19 cellular contexts compared by ENCODE assay signal in genomic region chr16:54489225-54489781, GRCh38.
DNase-seq lines count a peak whose midpoint lies in the region; ATAC-seq and TF ChIP-seq lines count a peak whose summit lies in the region.
"Had no signal": no experiment of that assay in that cellular context is flagged by ENCODE, and none has a peak within 500 bp of the region (broad histone marks: within the 10 kb centered on the region; RNA-seq: fewer than 3 reads in every experiment).

No MANE protein-coding gene starts in this region.

- intact Hi-C loops in colonic mucosa (cut with DNase I), result no loop called here

- H3K4me3 ChIP-seq in colonic mucosa, result no peak overlapping the region
- H3K4me3 ChIP-seq: cardiac muscle cell, SK-N-MC had no signal

- no peak overlapping the region for H3K27ac ChIP-seq in colonic mucosa
- H3K27ac ChIP-seq: cardiac muscle cell, SK-N-MC had no signal

- H3K4me1 Mint-ChIP-seq in T-cell, result no peaks in the 10 kb centered on the region

- H3K4me3 Mint-ChIP-seq in T-cell, result no peak overlapping the region
- H3K4me3 Mint-ChIP-seq: activated naive CD8-positive, alpha-beta T cell; activated T-cell treated with anti-CD3 and anti-CD28 coated beads, Interleukin-2, amount 50 U/mL, for 4 hours had no signal

- H3K27ac Mint-ChIP-seq in T-cell, result no peak overlapping the region
- H3K27ac Mint-ChIP-seq: activated naive CD8-positive, alpha-beta T cell had no signal

- no peak for TF ChIP-seq CTCF in colonic mucosa (IDR thresholded peaks at IDR 0.05)

- peaks cover 0 to 5% (median 0%) of the 10 kb centered on the region in 3 donors for H3K9me3 Mint-ChIP-seq in T-cell

- H3K27me3 Mint-ChIP-seq in T-cell, result peaks cover 3 to 10% of the 10 kb centered on the region in 2 donors

- CTCF ChIA-PET in T-cell (lab: Charles Lee), result no interaction called here

- no peak overlapping the region for H3K9ac ChIP-seq in colonic mucosa (ENCODE audit: low read depth in 2 of 2, low read length in 2 of 2)

- DNase-seq in DMS 273 (lab: John Stamatoyannopoulos, UW; ENCODE audit: unreplicated experiment) (peak; percentile 36), DMS 273 treated with DMSO at 0.1 percent for 48 hours (lab: John Stamatoyannopoulos, UW) (no peak), NCI-H146 (lab: John Stamatoyannopoulos, UW) (peak; percentile 36), colonic mucosa (peak; percentile 68), renal cortical epithelial cell (ENCODE audit: low read depth) (peak; percentile 29), foreskin melanocyte (no peak), T-cell (no peak), NK-92 (lab: John Stamatoyannopoulos, UW; ENCODE audit: unreplicated experiment) (no peak)
- DNase-seq: 8988T; activated CD4-positive, alpha-beta T cell treated with anti-CD3 and anti-CD28 coated beads, Interleukin-2, amount 50 U/mL, for 4 hours; activated T-cell treated with anti-CD3 and anti-CD28 coated beads, Interleukin-2, amount 50 U/mL, for 4 hours; C1 segment of cervical spinal cord; effector memory CD4-positive, alpha-beta T cell; EL; left cardiac atrium; trophoblast cell had no signal

- POLR2A ChIA-PET in T-cell (lab: Charles Lee), result no interaction called here

- no peaks in the 10 kb centered on the region for H3K36me3 ChIP-seq in colonic mucosa
- H3K36me3 ChIP-seq: cardiac muscle cell had no signal

- no peaks in the 10 kb centered on the region for H3K9me3 ChIP-seq in colonic mucosa

- H3K27me3 ChIP-seq in colonic mucosa, result no peaks in the 10 kb centered on the region
- H3K27me3 ChIP-seq: cardiac muscle cell had no signal

- no peaks in the 10 kb centered on the region for H3K36me3 Mint-ChIP-seq in T-cell
- H3K36me3 Mint-ChIP-seq: activated naive CD8-positive, alpha-beta T cell had no signal

- ATAC-seq in T-cell (replicated peaks in 1 of 4), result no peak
- ATAC-seq: activated T-cell treated with anti-CD3 and anti-CD28 coated beads, Interleukin-2, amount 50 U/mL, for 4 hours had no signal

- H3K4me1 ChIP-seq in colonic mucosa, result no peaks in the 10 kb centered on the region

Comparison
In these comparisons a context has a peak if more than half of its experiments do, and no peak if none do; other contexts are left out.
1. DNase-seq: peak in DMS 273 (single experiment), NCI-H146 (single experiment), colonic mucosa (single experiment) and renal cortical epithelial cell (single experiment); none in DMS 273 treated with DMSO at 0.1 percent for 48 hours (single experiment), foreskin melanocyte (single experiment), T-cell (0 of 34) and NK-92 (single experiment).